1 cellular context compared by ENCODE assay signal in the genomic region with DNA sequence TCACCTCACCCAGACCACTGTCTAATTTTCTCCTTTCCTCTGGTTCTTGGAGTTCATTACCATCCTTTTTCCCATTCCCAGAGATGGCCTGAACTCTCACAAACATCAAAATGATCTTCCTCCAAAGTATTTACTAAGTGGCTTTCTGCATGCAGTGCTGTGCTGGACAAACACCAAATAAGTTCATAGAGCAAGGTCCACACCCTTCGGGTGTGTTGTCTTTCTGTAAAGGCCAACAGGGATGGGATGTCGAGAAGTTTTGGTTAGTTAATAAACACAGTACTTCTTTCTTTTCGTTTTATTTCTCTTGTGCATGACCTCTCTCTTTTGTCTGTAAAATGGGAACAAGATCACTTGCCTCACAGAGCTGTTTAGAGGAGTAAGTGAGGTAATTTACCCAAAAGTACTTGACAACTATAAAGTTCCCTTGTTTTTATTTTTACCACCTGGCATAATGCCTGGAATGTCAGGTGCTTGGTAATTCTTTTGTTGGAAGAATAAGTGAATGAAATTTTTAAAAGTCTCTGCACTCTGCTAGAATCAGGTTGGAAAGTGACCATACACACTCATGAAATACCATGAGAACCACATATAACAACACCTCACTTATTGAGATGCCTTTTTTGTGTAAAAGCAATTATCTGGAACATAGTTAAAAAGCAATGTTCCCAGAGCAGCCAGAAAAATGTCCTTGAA.
TF ChIP-seq lines count a peak whose summit lies in the region.

No MANE protein-coding gene starts in this region.

TF ChIP-seq in liver, 16 proteins besides CTCF, POLR2A, EP300 and RAD21 (continued from another document):
- TF ChIP-seq RXRA (IDR thresholded peaks at IDR 0.05) (peak; percentile 53 to 68), FOXA2 (IDR thresholded peaks at IDR 0.05) (peak; percentile 37), JUND (IDR thresholded peaks at IDR 0.05) (peak in 1 of 2 donors; percentile 55), FOXA1 (IDR thresholded peaks at IDR 0.05) (peak; percentile 22), TAF1 (conservative IDR thresholded peaks at IDR 0.05) (no peak), YY1 (IDR thresholded peaks at IDR 0.05) (no peak), REST (IDR thresholded peaks at IDR 0.05) (peak; percentile 29)
- TF ChIP-seq, protein P1, sequence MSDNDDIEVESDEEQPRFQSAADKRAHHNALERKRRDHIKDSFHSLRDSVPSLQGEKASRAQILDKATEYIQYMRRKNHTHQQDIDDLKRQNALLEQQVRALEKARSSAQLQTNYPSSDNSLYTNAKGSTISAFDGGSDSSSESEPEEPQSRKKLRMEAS (IDR thresholded peaks at IDR 0.05), result peak; percentile 9
